Comparison of ENCODE assay signal across 9 cellular contexts in the genomic region with DNA sequence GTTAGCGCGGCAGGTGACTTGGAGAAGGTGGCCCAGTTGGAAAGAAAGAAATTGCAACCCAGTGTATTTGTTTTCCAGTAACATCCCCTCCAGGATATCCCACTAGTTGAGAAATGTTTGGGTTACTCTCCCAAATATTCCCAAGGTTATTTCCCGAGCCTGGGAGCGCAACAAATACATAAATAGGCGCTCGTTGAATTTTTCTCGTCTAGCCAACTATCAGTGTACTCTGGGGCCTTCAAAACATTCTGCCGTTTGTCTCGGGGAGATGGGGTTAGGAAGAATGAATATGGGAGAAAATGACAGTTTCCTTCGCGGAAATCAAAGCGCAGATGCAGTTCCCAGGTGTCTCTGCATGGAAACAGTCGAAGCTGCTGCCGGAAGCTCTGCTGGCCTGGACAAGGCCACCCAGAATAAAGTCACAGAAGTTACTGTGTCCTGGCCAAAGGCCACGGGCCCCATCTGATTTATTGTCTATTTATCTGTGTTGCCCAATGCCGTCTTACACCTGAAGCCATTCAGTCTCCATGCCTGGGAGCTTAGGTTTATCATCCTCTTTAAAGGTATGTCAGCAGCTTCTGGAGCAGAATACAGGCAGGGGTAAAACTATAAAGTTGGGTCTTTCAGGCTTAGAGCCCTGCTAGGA. TPM values are rescaled to one million over a fixed set of nuclear protein-coding genes. Genes with fewer than 3 reads are reported as not detected.
A peak's percentile ranks its signal among the peaks of the same experiment; 100 is the strongest.
DNase-seq lines count a peak whose midpoint lies in the region; ATAC-seq and TF ChIP-seq lines count a peak whose summit lies in the region.
"Had no signal": no experiment of that assay in that cellular context is flagged by ENCODE, and none has a peak within 500 bp of the region (broad histone marks: within the 10 kb centered on the region; RNA-seq: fewer than 3 reads in every experiment).

No MANE protein-coding gene starts in this region.

- no peak overlapping the region for H3K4me2 ChIP-seq in GM23248 (ENCODE audit: unreplicated experiment)

- 0 out of 2 replicates have a peak overlapping the region, but pooled peaks have one; percentile 87 for H2AFZ ChIP-seq in GM23248

- in situ Hi-C loops in GM23248 (cut with MboI) = no loop called here

- DNase-seq in GM23248 (no peak), RWPE2 (ENCODE audit: low spot score) (no peak), left ventricle myocardium superior (no peak), progenitor cell of endocrine pancreas (ENCODE audit: low spot score, unreplicated experiment) (no peak), amygdala (lab: John Stamatoyannopoulos, UW) (no peak), HPDE6-E6E7 (ENCODE audit: extremely low spot score) (no peak), EL (no peak), AG20443 (ENCODE audit: low spot score) (no peak)
- DNase-seq: effector CD8-positive, alpha-beta T cell had no signal

- H3K27me3 Mint-ChIP-seq in progenitor cell of endocrine pancreas = peaks cover 31% of the 10 kb centered on the region

- no peak overlapping the region for H3K9ac ChIP-seq in GM23248

- no peaks in the 10 kb centered on the region for H3K36me3 Mint-ChIP-seq in progenitor cell of endocrine pancreas (ENCODE audit: insufficient read depth)

- H3K79me2 ChIP-seq in GM23248 (ENCODE audit: insufficient read depth) = no peaks in the 10 kb centered on the region

- no peak for TF ChIP-seq CTCF in RWPE2 (IDR thresholded peaks at IDR 0.05; ENCODE audit: poor library complexity, severe bottlenecking)
- TF ChIP-seq CTCF in progenitor cell of endocrine pancreas (IDR thresholded peaks at IDR 0.05; ENCODE audit: unreplicated experiment) = no peak

- no peaks in the 10 kb centered on the region for H3F3A ChIP-seq in GM23248 (ENCODE audit: insufficient read depth)

- H3K9me3 Mint-ChIP-seq in progenitor cell of endocrine pancreas (ENCODE audit: low read depth) = no peaks in the 10 kb centered on the region

- no peaks in the 10 kb centered on the region for H4K20me1 ChIP-seq in GM23248 (ENCODE audit: insufficient read depth)

- peaks cover 6% of the 10 kb centered on the region for H3K4me1 Mint-ChIP-seq in progenitor cell of endocrine pancreas (ENCODE audit: low read depth)

- peak overlapping the region; percentile 93 for H3K4me3 Mint-ChIP-seq in progenitor cell of endocrine pancreas (ENCODE audit: low read depth)

- no peaks in the 10 kb centered on the region for H3K9me3 ChIP-seq in GM23248 (ENCODE audit: low read depth)
- no peaks in the 10 kb centered on the region for H3K9me3 ChIP-seq in RWPE2 (ENCODE audit: severe bottlenecking)

- H3K27me3 ChIP-seq in GM23248 (replicated peaks; ENCODE audit: insufficient read depth) = peaks cover 30% of the 10 kb centered on the region
- no peaks in the 10 kb centered on the region for H3K27me3 ChIP-seq in RWPE2 (ENCODE audit: insufficient read depth, poor library complexity, severe bottlenecking)

- H3K4me3 ChIP-seq in GM23248 (no peak overlapping the region; the same call in 1 of the 2 replicates), RWPE2 (ENCODE audit: severe bottlenecking) (peak overlapping the region; percentile 54)

- H3K4me1 ChIP-seq in GM23248 (ENCODE audit: insufficient read depth) (peaks cover 7% of the 10 kb centered on the region; the same call in 1 of the 2 replicates), RWPE2 (ENCODE audit: insufficient read depth, poor library complexity, severe bottlenecking) (no peaks in the 10 kb centered on the region)

- intact Hi-C loops in left ventricle myocardium superior (cut with micrococcal nuclease) = loop anchor here (5.0 kb wide), 1 partner anchor 41 kb away; no protein-coding TSS in a partner anchor

- H3K9me2 ChIP-seq in GM23248 (ENCODE audit: insufficient read depth) = no peaks in the 10 kb centered on the region

- ATAC-seq in RWPE2 (ENCODE audit: low read depth) (no peak), left ventricle myocardium superior (peak; percentile 6)

- H3K36me3 ChIP-seq in GM23248 (ENCODE audit: low read depth) = no peaks in the 10 kb centered on the region
- H3K36me3 ChIP-seq in RWPE2 (ENCODE audit: low read depth) = no peaks in the 10 kb centered on the region

- H3K27ac Mint-ChIP-seq in progenitor cell of endocrine pancreas = no peak overlapping the region

- H3K27ac ChIP-seq in GM23248 (no peak overlapping the region), RWPE2 (ENCODE audit: poor library complexity, severe bottlenecking) (no peak overlapping the region)

- 44% methylated on average over 16 of the region's 16 CpGs for WGBS in GM23248 (ENCODE audit: low coverage in 1 of 2, low lambda C conversion rate in 2 of 2, missing lambda C conversion rate in 2 of 2), 2 experiments

RNA-seq across cellular contexts. Expression of gene C1orf115, which starts 1.0 kb away (rescaled TPM):
- 0.76 and 1.9 TPM in 2 replicates for total RNA-seq in GM23248 (2014; rRNA removed; shearing (Covaris generic))
- polyA plus RNA-seq in GM23248 (2016; fragmentation: Nextera tagmentation; extraction: Ambion mirVana) = 0.58 and 0.83 TPM in 2 replicates
- 22.7 TPM for total RNA-seq in left ventricle myocardium superior
- total RNA-seq in progenitor cell of endocrine pancreas = 9.7 and 9.8 TPM in 2 replicates

RNA-seq across cellular contexts. Expression of gene MTARC2, which starts 57.0 kb away (rescaled TPM):
- total RNA-seq in GM23248 (2014; rRNA removed; shearing (Covaris generic)) = 0.13 and 1.9 TPM in 2 replicates
- 4.0 and 4.8 TPM in 2 replicates for polyA plus RNA-seq in GM23248 (2016; fragmentation: Nextera tagmentation; extraction: Ambion mirVana)
- total RNA-seq in left ventricle myocardium superior (24.9 TPM), progenitor cell of endocrine pancreas (14.3 and 18.3 TPM in 2 replicates)
